Comparison of ENCODE assay signal across 1 cellular context in genomic region chr7:141073173-141073640, GRCh38.
TF ChIP-seq lines count a peak whose summit lies in the region.

No MANE protein-coding gene starts in this region.

TF ChIP-seq in SK-N-SH, 30 proteins besides CTCF, POLR2A, EP300 and RAD21 (continued from another document):
- TF ChIP-seq, protein P1, sequence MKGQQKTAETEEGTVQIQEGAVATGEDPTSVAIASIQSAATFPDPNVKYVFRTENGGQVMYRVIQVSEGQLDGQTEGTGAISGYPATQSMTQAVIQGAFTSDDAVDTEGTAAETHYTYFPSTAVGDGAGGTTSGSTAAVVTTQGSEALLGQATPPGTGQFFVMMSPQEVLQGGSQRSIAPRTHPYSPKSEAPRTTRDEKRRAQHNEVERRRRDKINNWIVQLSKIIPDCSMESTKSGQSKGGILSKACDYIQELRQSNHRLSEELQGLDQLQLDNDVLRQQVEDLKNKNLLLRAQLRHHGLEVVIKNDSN (IDR thresholded peaks at IDR 0.05; ENCODE audit: borderline replicate concordance, low read depth) = no peak
- TF ChIP-seq ELF1 (IDR thresholded peaks at IDR 0.05) = no peak
- TF ChIP-seq FOSL2 (IDR thresholded peaks at IDR 0.05; ENCODE audit: borderline replicate concordance, low read depth) = no peak
- TF ChIP-seq, protein P2, sequence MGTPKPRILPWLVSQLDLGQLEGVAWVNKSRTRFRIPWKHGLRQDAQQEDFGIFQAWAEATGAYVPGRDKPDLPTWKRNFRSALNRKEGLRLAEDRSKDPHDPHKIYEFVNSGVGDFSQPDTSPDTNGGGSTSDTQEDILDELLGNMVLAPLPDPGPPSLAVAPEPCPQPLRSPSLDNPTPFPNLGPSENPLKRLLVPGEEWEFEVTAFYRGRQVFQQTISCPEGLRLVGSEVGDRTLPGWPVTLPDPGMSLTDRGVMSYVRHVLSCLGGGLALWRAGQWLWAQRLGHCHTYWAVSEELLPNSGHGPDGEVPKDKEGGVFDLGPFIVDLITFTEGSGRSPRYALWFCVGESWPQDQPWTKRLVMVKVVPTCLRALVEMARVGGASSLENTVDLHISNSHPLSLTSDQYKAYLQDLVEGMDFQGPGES (IDR thresholded peaks at IDR 0.05; ENCODE audit: low read depth, low read length) = no peak
- no peak for TF ChIP-seq POLR2AphosphoS5 (IDR thresholded peaks at IDR 0.05; ENCODE audit: low read depth, low read length)
- TF ChIP-seq CHD2 (IDR thresholded peaks at IDR 0.05; ENCODE audit: low read length, partially characterized antibody) = no peak
- TF ChIP-seq TCF12 (IDR thresholded peaks at IDR 0.05) = no peak
- TF ChIP-seq FOXJ3 (CRISPR knock-in tag; IDR thresholded peaks at IDR 0.05) = no peak
- no peak for TF ChIP-seq GATA2 (CRISPR knock-in tag; IDR thresholded peaks at IDR 0.05)
- no peak for TF ChIP-seq PBX3 (IDR thresholded peaks at IDR 0.05)
- TF ChIP-seq, protein P3, sequence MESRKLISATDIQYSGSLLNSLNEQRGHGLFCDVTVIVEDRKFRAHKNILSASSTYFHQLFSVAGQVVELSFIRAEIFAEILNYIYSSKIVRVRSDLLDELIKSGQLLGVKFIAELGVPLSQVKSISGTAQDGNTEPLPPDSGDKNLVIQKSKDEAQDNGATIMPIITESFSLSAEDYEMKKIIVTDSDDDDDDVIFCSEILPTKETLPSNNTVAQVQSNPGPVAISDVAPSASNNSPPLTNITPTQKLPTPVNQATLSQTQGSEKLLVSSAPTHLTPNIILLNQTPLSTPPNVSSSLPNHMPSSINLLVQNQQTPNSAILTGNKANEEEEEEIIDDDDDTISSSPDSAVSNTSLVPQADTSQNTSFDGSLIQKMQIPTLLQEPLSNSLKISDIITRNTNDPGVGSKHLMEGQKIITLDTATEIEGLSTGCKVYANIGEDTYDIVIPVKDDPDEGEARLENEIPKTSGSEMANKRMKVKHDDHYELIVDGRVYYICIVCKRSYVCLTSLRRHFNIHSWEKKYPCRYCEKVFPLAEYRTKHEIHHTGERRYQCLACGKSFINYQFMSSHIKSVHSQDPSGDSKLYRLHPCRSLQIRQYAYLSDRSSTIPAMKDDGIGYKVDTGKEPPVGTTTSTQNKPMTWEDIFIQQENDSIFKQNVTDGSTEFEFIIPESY (IDR thresholded peaks at IDR 0.05; ENCODE audit: borderline replicate concordance, low read depth) = no peak
